Comparison of ENCODE assay signal across 13 cellular contexts in the genomic region with DNA sequence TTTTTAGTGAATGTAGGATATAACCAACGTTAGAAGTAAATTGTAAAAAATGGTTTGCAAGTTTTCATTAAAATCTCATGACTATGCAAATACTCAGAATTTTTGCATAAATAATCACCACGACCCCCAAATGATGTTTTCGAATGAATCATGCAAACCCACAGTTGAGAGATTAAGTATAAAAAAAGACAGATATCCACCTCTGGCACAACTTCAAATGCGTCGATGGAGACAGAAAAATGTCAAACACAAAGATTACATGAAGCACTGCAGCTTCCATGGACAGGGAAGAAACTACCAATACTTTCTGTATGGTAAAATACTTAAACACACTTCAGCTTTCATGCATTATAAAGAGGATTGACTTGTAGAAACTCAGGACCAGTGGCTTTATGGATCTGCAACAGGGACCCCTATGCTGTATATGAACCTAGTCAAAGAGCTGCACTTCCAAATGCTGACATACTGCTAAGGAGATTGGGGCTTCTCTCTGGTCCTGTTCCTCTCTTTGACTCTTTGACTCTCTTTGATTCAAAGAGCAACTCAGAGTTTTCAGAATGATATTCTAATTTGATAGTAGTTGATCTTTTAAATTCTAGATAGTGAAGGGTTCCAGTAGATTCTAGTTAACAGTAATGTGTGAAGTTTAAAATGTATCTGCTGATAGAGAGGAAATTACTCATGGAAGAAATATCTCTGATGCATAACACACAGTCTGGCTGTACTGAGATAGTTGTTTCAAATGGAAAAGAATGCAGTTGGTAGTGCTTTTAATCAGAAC.
DNase-seq lines count a peak whose midpoint lies in the region; ATAC-seq and TF ChIP-seq lines count a peak whose summit lies in the region.
"Had no signal": no experiment of that assay in that cellular context is flagged by ENCODE, and none has a peak within 500 bp of the region (broad histone marks: within the 10 kb centered on the region; RNA-seq: fewer than 3 reads in every experiment).

No MANE protein-coding gene starts in this region.

- 13% methylated on average over 5 of the region's 5 CpGs for WGBS in SK-N-SH (ENCODE audit: low lambda C conversion rate)

- TF ChIP-seq EP300 in SK-N-SH (IDR thresholded peaks at IDR 0.05; ENCODE audit: borderline replicate concordance in 1 of 2, low read depth in 1 of 2, low read length in 1 of 2), result peak in 1 of 2 experiments; percentile 61; a peak in 1 of 4 replicates

- intact Hi-C loops in activated CD4-positive, alpha-beta T cell treated with anti-CD3 and anti-CD28 coated beads, Interleukin-2, amount 10 ng/mL, durations not matched to agents 24 days and 14 days (cut with micrococcal nuclease), result loop anchor here (1.0 kb wide), 4 partner anchors 12 to 68 kb away; no protein-coding TSS in a partner anchor

- peak overlapping the region; percentile 54 for H2AFZ ChIP-seq in SK-N-SH (ENCODE audit: low read depth)
- H2AFZ ChIP-seq: GM23338 had no signal

- H3K9ac ChIP-seq in SK-N-SH, result peak overlapping the region; percentile 54; the same call in 1 of the 2 replicates

- H3K36me3 Mint-ChIP-seq in activated CD4-positive, alpha-beta T cell treated with anti-CD3 and anti-CD28 coated beads, Interleukin-2, amount 10 ng/mL, durations not matched to agents 24 days and 14 days (ENCODE audit: low read depth), result peaks cover 8% of the 10 kb centered on the region

- no peaks in the 10 kb centered on the region for H3K9me3 ChIP-seq in SK-N-SH
- H3K9me3 ChIP-seq: suprapubic skin had no signal

- H3K27ac ChIP-seq in SK-N-SH (ENCODE audit: low read depth in 2 of 2, low read length in 1 of 2), result peak overlapping the region; percentile 76 to 80
- H3K27ac ChIP-seq: suprapubic skin had no signal

- POLR2A ChIA-PET in SK-N-SH (lab: Yijun Ruan, JAX) (no interaction called here), HEK293T (lab: Yijun Ruan, JAX) (no interaction called here)

- TF ChIP-seq RAD21 in SK-N-SH (IDR thresholded peaks at IDR 0.05; ENCODE audit: low read length), result no peak

- peak overlapping the region in 1 of 2 experiments; percentile 28; a peak in 3 of 4 replicates for H3K4me3 ChIP-seq in SK-N-SH (ENCODE audit: low read depth in 2 of 2, low read length in 1 of 2)
- H3K4me3 ChIP-seq: GM23338, suprapubic skin had no signal

- TF ChIP-seq CTCF in SK-N-SH (IDR thresholded peaks at IDR 0.05), result no peak

- CTCF ChIA-PET in SK-N-SH (lab: Yijun Ruan, JAX), result no interaction called here
- CTCF ChIA-PET in HEK293T (lab: Yijun Ruan, JAX), result interaction anchor here (0.5 kb wide), 1 partner anchor 187 kb away, joined by 4 read pairs; no protein-coding TSS in a partner anchor

- no peak overlapping the region for H3K4me3 Mint-ChIP-seq in activated CD4-positive, alpha-beta T cell treated with anti-CD3 and anti-CD28 coated beads, Interleukin-2, amount 10 ng/mL, durations not matched to agents 24 days and 14 days
- H3K4me3 Mint-ChIP-seq: GM23338 had no signal

- H3F3A ChIP-seq in SK-N-SH (replicated peaks; ENCODE audit: insufficient read depth), result peaks cover 20% of the 10 kb centered on the region

- peaks cover 16% of the 10 kb centered on the region for H3K9me3 Mint-ChIP-seq in activated CD4-positive, alpha-beta T cell treated with anti-CD3 and anti-CD28 coated beads, Interleukin-2, amount 10 ng/mL, durations not matched to agents 24 days and 14 days

- no peak for DNase-seq in activated CD4-positive, alpha-beta T cell treated with anti-CD3 and anti-CD28 coated beads, Interleukin-2, amount 10 ng/mL, durations not matched to agents 24 days and 14 days
- no peak for DNase-seq in activated CD4-positive, alpha-beta T cell treated with anti-CD3 and anti-CD28 coated beads, Interleukin-2, amount 50 U/mL, for 1 hour
- DNase-seq in SK-N-SH, result no peak
- peak; percentile 28 for DNase-seq in fibroblast of gingiva (ENCODE audit: low read depth)
- DNase-seq in pulmonary artery endothelial cell (ENCODE audit: low read depth, low spot score), result peak; percentile 75
- DNase-seq in HEK293T (ENCODE audit: extremely low spot score), result no peak
- DNase-seq in OCI-M1 (lab: John Stamatoyannopoulos, UW), result no peak
- DNase-seq: Karpas-422; NCI-H446 treated with DMSO at 0.1 percent for 48 hours; stimulated activated CD4-positive, alpha-beta T cell treated with anti-CD3 and anti-CD28 coated beads, Interleukin-2, amount 100 ng/mL, for 48 hours had no signal

- H3K9me2 ChIP-seq in SK-N-SH, result no peaks in the 10 kb centered on the region

- ATAC-seq in HG03457 (IDR thresholded peaks at IDR 0.05; ENCODE audit: unreplicated experiment), result no peak
- ATAC-seq: GM23338 had no signal

- no peaks in the 10 kb centered on the region for H3K27me3 Mint-ChIP-seq in activated CD4-positive, alpha-beta T cell treated with anti-CD3 and anti-CD28 coated beads, Interleukin-2, amount 10 ng/mL, durations not matched to agents 24 days and 14 days

- H3K4me1 Mint-ChIP-seq in activated CD4-positive, alpha-beta T cell treated with anti-CD3 and anti-CD28 coated beads, Interleukin-2, amount 10 ng/mL, durations not matched to agents 24 days and 14 days, result peaks cover 11% of the 10 kb centered on the region

- no peaks in the 10 kb centered on the region for H3K36me3 ChIP-seq in SK-N-SH (replicated peaks in 1 of 2; ENCODE audit: control insufficient read depth in 1 of 2, insufficient read depth in 2 of 2, low read length in 1 of 2)
- H3K36me3 ChIP-seq: suprapubic skin had no signal

- no peaks in the 10 kb centered on the region; a peak in 2 of 4 replicates for H3K4me1 ChIP-seq in SK-N-SH (ENCODE audit: control insufficient read depth in 1 of 2, insufficient read depth in 2 of 2, low read depth in 1 of 2, low read length in 1 of 2)
- H3K4me1 ChIP-seq: suprapubic skin had no signal

- peak overlapping the region; percentile 70 for H3K27ac Mint-ChIP-seq in activated CD4-positive, alpha-beta T cell treated with anti-CD3 and anti-CD28 coated beads, Interleukin-2, amount 10 ng/mL, durations not matched to agents 24 days and 14 days
- H3K27ac Mint-ChIP-seq: GM23338 had no signal

- H3K79me2 ChIP-seq in SK-N-SH (ENCODE audit: insufficient read depth), result no peaks in the 10 kb centered on the region

- H4K20me1 ChIP-seq in SK-N-SH (ENCODE audit: insufficient read depth), result no peaks in the 10 kb centered on the region

- no peaks in the 10 kb centered on the region for H3K27me3 ChIP-seq in SK-N-SH (ENCODE audit: insufficient read depth)
- H3K27me3 ChIP-seq: suprapubic skin had no signal

- peak overlapping the region; percentile 66 for H3K4me2 ChIP-seq in SK-N-SH
- H3K4me2 ChIP-seq: GM23338 had no signal

TF ChIP-seq in SK-N-SH, 30 proteins besides CTCF, POLR2A, EP300 and RAD21 (continues in another document):
- no peak for TF ChIP-seq MAX (IDR thresholded peaks at IDR 0.05; ENCODE audit: low read depth)
- peak; percentile 78 for TF ChIP-seq TCF12 (IDR thresholded peaks at IDR 0.05)
- TF ChIP-seq RFX5 (IDR thresholded peaks at IDR 0.05; ENCODE audit: low read length), result no peak
- TF ChIP-seq FOXJ3 (CRISPR knock-in tag; IDR thresholded peaks at IDR 0.05), result no peak
- TF ChIP-seq FOXM1 (IDR thresholded peaks at IDR 0.05; ENCODE audit: low read depth), result peak; percentile 11; the same call in 1 of the 2 replicates
- TF ChIP-seq MEF2A (IDR thresholded peaks at IDR 0.05; ENCODE audit: borderline replicate concordance, low read depth), result no peak
- TF ChIP-seq IRF3 (IDR thresholded peaks at IDR 0.05; ENCODE audit: low read depth, low read length), result no peak
- no peak for TF ChIP-seq SIN3A (IDR thresholded peaks at IDR 0.05; ENCODE audit: borderline replicate concordance, low read depth, low read length)
- no peak for TF ChIP-seq YY1 (IDR thresholded peaks at IDR 0.05; ENCODE audit: low read depth)
- no peak for TF ChIP-seq RCOR1 (IDR thresholded peaks at IDR 0.05; ENCODE audit: low read length)

TF ChIP-seq in HEK293T, 16 proteins besides CTCF, POLR2A, EP300 and RAD21:
- TF ChIP-seq FOXM1 (IDR thresholded peaks at IDR 0.05; ENCODE audit: borderline replicate concordance), result no peak
- no peak for TF ChIP-seq HDGF (IDR thresholded peaks at IDR 0.05; ENCODE audit: borderline replicate concordance)
- TF ChIP-seq FOXK2 (IDR thresholded peaks at IDR 0.05), result no peak
- no peak for TF ChIP-seq ZNF384 (IDR thresholded peaks at IDR 0.05)
- TF ChIP-seq BHLHE40 (IDR thresholded peaks at IDR 0.05; ENCODE audit: borderline replicate concordance), result no peak
- no peak for TF ChIP-seq L3MBTL2 (conservative IDR thresholded peaks at IDR 0.05)
- TF ChIP-seq, protein P1, sequence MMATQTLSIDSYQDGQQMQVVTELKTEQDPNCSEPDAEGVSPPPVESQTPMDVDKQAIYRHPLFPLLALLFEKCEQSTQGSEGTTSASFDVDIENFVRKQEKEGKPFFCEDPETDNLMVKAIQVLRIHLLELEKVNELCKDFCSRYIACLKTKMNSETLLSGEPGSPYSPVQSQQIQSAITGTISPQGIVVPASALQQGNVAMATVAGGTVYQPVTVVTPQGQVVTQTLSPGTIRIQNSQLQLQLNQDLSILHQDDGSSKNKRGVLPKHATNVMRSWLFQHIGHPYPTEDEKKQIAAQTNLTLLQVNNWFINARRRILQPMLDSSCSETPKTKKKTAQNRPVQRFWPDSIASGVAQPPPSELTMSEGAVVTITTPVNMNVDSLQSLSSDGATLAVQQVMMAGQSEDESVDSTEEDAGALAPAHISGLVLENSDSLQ (IDR thresholded peaks at IDR 0.05), result no peak
- no peak for TF ChIP-seq NFRKB (IDR thresholded peaks at IDR 0.05)
- TF ChIP-seq CTBP1 (IDR thresholded peaks at IDR 0.05; ENCODE audit: borderline replicate concordance), result no peak
- no peak for TF ChIP-seq ARNT (IDR thresholded peaks at IDR 0.05)
- TF ChIP-seq LEF1 (IDR thresholded peaks at IDR 0.05; ENCODE audit: borderline replicate concordance), result no peak
- no peak for TF ChIP-seq SP1 (IDR thresholded peaks at IDR 0.05)
- no peak for TF ChIP-seq FOXA1 (IDR thresholded peaks at IDR 0.05)
- no peak for TF ChIP-seq TARDBP (IDR thresholded peaks at IDR 0.05)
- no peak for TF ChIP-seq ELF4 (IDR thresholded peaks at IDR 0.05)
- no peak for TF ChIP-seq SUZ12 (IDR thresholded peaks at IDR 0.05)

Comparison
In these comparisons a context has a peak if more than half of its experiments do, and no peak if none do; other contexts are left out.
1. DNase-seq: peak in fibroblast of gingiva (single experiment) and pulmonary artery endothelial cell (single experiment); none in activated CD4-positive, alpha-beta T cell treated with anti-CD3 and anti-CD28 coated beads, Interleukin-2, amount 10 ng/mL, durations not matched to agents 24 days and 14 days (single experiment), activated CD4-positive, alpha-beta T cell treated with anti-CD3 and anti-CD28 coated beads, Interleukin-2, amount 50 U/mL, for 1 hour (single experiment), SK-N-SH (single experiment), HEK293T (single experiment) and OCI-M1 (single experiment).